ENCODE assay signal across 22 cellular contexts in genomic region chr1:89580036-89580435, GRCh38. TPM values are rescaled to one million over a fixed set of nuclear protein-coding genes. Genes with fewer than 3 reads are reported as not detected.
A peak's percentile ranks its signal among the peaks of the same experiment; 100 is the strongest.
DNase-seq lines count a peak whose midpoint lies in the region; ATAC-seq and TF ChIP-seq lines count a peak whose summit lies in the region.
"Had no signal": no experiment of that assay in that cellular context is flagged by ENCODE, and none has a peak within 500 bp of the region (broad histone marks: within the 10 kb centered on the region; RNA-seq: fewer than 3 reads in every experiment).

No MANE protein-coding gene starts in this region.

- no peaks in the 10 kb centered on the region for H3K27me3 ChIP-seq in CD4-positive, alpha-beta T cell (ENCODE audit: control insufficient read depth, insufficient read depth, low read length)
- no peaks in the 10 kb centered on the region for H3K27me3 ChIP-seq in body of pancreas
- H3K27me3 ChIP-seq: BE2C, BLaER1 had no signal

- CTCF ChIA-PET in activated CD4-positive, alpha-beta T cell treated with anti-CD3 and anti-CD28 coated beads, Interleukin-2, amount 10 ng/mL, durations not matched to agents 7 days and 5 days (lab: Charles Lee): interaction anchor here (0.8 to 1.6 kb wide), 6 partner anchors 13 to 596 kb away, joined by 3 to 5 read pairs (median 4); no protein-coding TSS in a partner anchor
- CTCF ChIA-PET in CD4-positive, alpha-beta T cell (lab: Charles Lee): interaction anchor here (0.7 to 1.6 kb wide), 4 partner anchors 10 to 183 kb away, joined by 3 to 4 read pairs (median 3); no protein-coding TSS in a partner anchor

- TF ChIP-seq CTCF in CD4-positive, alpha-beta T cell (IDR thresholded peaks at IDR 0.05): no peak
- TF ChIP-seq CTCF in body of pancreas (IDR thresholded peaks at IDR 0.05): no peak

- no peaks in the 10 kb centered on the region for H3K27me3 Mint-ChIP-seq in activated CD4-positive, alpha-beta T cell treated with anti-CD3 and anti-CD28 coated beads, Interleukin-2, amount 10 ng/mL, durations not matched to agents 7 days and 5 days
- H3K27me3 Mint-ChIP-seq in CD4-positive, alpha-beta T cell: no peaks in the 10 kb centered on the region
- H3K27me3 Mint-ChIP-seq: CD4-positive, CD25-positive, alpha-beta regulatory T cell had no signal

- no peak for TF ChIP-seq POLR2A in body of pancreas (IDR thresholded peaks at IDR 0.05)

- POLR2A ChIA-PET in activated CD4-positive, alpha-beta T cell treated with anti-CD3 and anti-CD28 coated beads, Interleukin-2, amount 10 ng/mL, durations not matched to agents 7 days and 5 days (lab: Charles Lee): no interaction called here
- POLR2A ChIA-PET in CD4-positive, alpha-beta T cell (lab: Charles Lee): interaction anchor here (1.0 to 10.8 kb wide), 4 partner anchors 29 to 183 kb away, joined by 3 to 101 read pairs (median 12); no protein-coding TSS in a partner anchor

- intact Hi-C loops in CD4-positive, alpha-beta T cell (cut with DNase I, micrococcal nuclease): loop anchor here in 1 of 2 experiments (2.0 kb wide), 1 partner anchor 183 kb away; no protein-coding TSS in a partner anchor
- intact Hi-C loops in body of pancreas (cut with DNase I): no loop called here

- no peak for ATAC-seq in CD4-positive, alpha-beta T cell (ENCODE audit: poor library complexity)
- peak; percentile 88 for ATAC-seq in body of pancreas
- no peak for ATAC-seq in HG02623 (IDR thresholded peaks at IDR 0.05; ENCODE audit: unreplicated experiment)
- ATAC-seq: CD8-positive, alpha-beta T cell; GM12878 had no signal

- peaks cover 61% of the 10 kb centered on the region for H3K36me3 Mint-ChIP-seq in activated CD4-positive, alpha-beta T cell treated with anti-CD3 and anti-CD28 coated beads, Interleukin-2, amount 10 ng/mL, durations not matched to agents 7 days and 5 days (ENCODE audit: low read depth)
- H3K36me3 Mint-ChIP-seq in CD4-positive, alpha-beta T cell (ENCODE audit: low read depth): peaks cover 78% of the 10 kb centered on the region

- no peak overlapping the region for H3K4me3 Mint-ChIP-seq in activated CD4-positive, alpha-beta T cell treated with anti-CD3 and anti-CD28 coated beads, Interleukin-2, amount 10 ng/mL, durations not matched to agents 7 days and 5 days
- no peak overlapping the region for H3K4me3 Mint-ChIP-seq in CD4-positive, alpha-beta T cell
- H3K4me3 Mint-ChIP-seq: CD14-positive monocyte; CD4-positive, CD25-positive, alpha-beta regulatory T cell; CD8-positive, alpha-beta T cell had no signal

- no peak overlapping the region for H3K4me3 ChIP-seq in body of pancreas
- H3K4me3 ChIP-seq: BLaER1, GM12878 had no signal

- H3K27ac ChIP-seq in CD4-positive, alpha-beta T cell (ENCODE audit: low read depth, low read length): no peak overlapping the region
- H3K27ac ChIP-seq in body of pancreas: peak overlapping the region in 3 of 4 donors; percentile 57 to 71 (median 58)
- H3K27ac ChIP-seq: BLaER1 had no signal

- no peaks in the 10 kb centered on the region for H3K9me3 ChIP-seq in CD4-positive, alpha-beta T cell (ENCODE audit: control insufficient read depth, low read length)
- no peaks in the 10 kb centered on the region for H3K9me3 ChIP-seq in body of pancreas
- H3K9me3 ChIP-seq: BE2C, BLaER1, Caco-2 had no signal

- DNase-seq in activated CD4-positive, alpha-beta T cell treated with anti-CD3 and anti-CD28 coated beads, Interleukin-2, amount 10 ng/mL, durations not matched to agents 7 days and 5 days: no peak
- DNase-seq in activated CD4-positive, alpha-beta T cell treated with anti-CD3 and anti-CD28 coated beads for 4 hours: no peak
- DNase-seq in CD4-positive, alpha-beta T cell: no peak
- peak in 1 of 4 donors; percentile 41 for DNase-seq in body of pancreas
- no peak for DNase-seq in DMS153 (lab: John Stamatoyannopoulos, UW)
- DNase-seq: 8988T; ACHN; BE2C; C1 segment of cervical spinal cord; Caco-2; Calu3; CD4-positive, CD25-positive, alpha-beta regulatory T cell; CD8-positive, alpha-beta T cell; DMS53; DMS79; DND-41; EL; GDM1 had no signal

- peaks cover 24% of the 10 kb centered on the region for H3K4me1 Mint-ChIP-seq in activated CD4-positive, alpha-beta T cell treated with anti-CD3 and anti-CD28 coated beads, Interleukin-2, amount 10 ng/mL, durations not matched to agents 7 days and 5 days
- H3K4me1 Mint-ChIP-seq in CD4-positive, alpha-beta T cell (ENCODE audit: low read depth): peaks cover 24% of the 10 kb centered on the region
- H3K4me1 Mint-ChIP-seq: CD14-positive monocyte had no signal

- peaks cover 0 to 5% of the 10 kb centered on the region in 2 donors for H3K36me3 ChIP-seq in body of pancreas (replicated peaks in 1 of 2; ENCODE audit: insufficient read depth in 1 of 2, low read depth in 2 of 2)
- H3K36me3 ChIP-seq: BE2C had no signal

- peak overlapping the region; percentile 11 for H3K27ac Mint-ChIP-seq in activated CD4-positive, alpha-beta T cell treated with anti-CD3 and anti-CD28 coated beads, Interleukin-2, amount 10 ng/mL, durations not matched to agents 7 days and 5 days
- peak overlapping the region; percentile 47 for H3K27ac Mint-ChIP-seq in CD4-positive, alpha-beta T cell

- 25 to 33% methylated on average over 7 of the region's 7 CpGs for whole genome bisulfite sequencing in body of pancreas, 2 donors

- no peaks in the 10 kb centered on the region for H3K9me3 Mint-ChIP-seq in activated CD4-positive, alpha-beta T cell treated with anti-CD3 and anti-CD28 coated beads, Interleukin-2, amount 10 ng/mL, durations not matched to agents 7 days and 5 days
- H3K9me3 Mint-ChIP-seq in CD4-positive, alpha-beta T cell: no peaks in the 10 kb centered on the region
- H3K9me3 Mint-ChIP-seq: CD14-positive monocyte; CD4-positive, CD25-positive, alpha-beta regulatory T cell; CD8-positive, alpha-beta T cell had no signal

- H3K4me1 ChIP-seq in body of pancreas: peaks cover 18% of the 10 kb centered on the region
- H3K4me1 ChIP-seq: BE2C, BLaER1, Caco-2 had no signal

RNA-seq across cellular contexts. Expression of gene LRRC8C, which starts 52.9 kb away (rescaled TPM):
- 10 to 100 TPM; 45.0 to 55.2 TPM for total RNA-seq in activated CD4-positive, alpha-beta T cell treated with anti-CD3 and anti-CD28 coated beads, Interleukin-2, amount 10 ng/mL, durations not matched to agents 7 days and 5 days
- 10 to 100 TPM; 28.4 to 30.2 TPM for total RNA-seq in CD4-positive, alpha-beta T cell
- total RNA-seq in body of pancreas: 1 to 10 TPM; 3.4 to 4.6 TPM

RNA-seq across cellular contexts. Expression of gene LRRC8B, which starts 55.4 kb away (rescaled TPM):
- 10 to 100 TPM; 21.2 to 22.1 TPM for total RNA-seq in activated CD4-positive, alpha-beta T cell treated with anti-CD3 and anti-CD28 coated beads, Interleukin-2, amount 10 ng/mL, durations not matched to agents 7 days and 5 days
- 10 to 100 TPM; 15.4 to 16.8 TPM for total RNA-seq in CD4-positive, alpha-beta T cell
- 10 to 100 TPM in 1 of 2 donors, 1 to 10 TPM in 1; 6.0 to 23.4 TPM for total RNA-seq in body of pancreas

Comparison
In these comparisons a context has a peak if more than half of its experiments do, and no peak if none do; other contexts are left out.
1. RNA of gene LRRC8C, which starts 52.9 kb away (total RNA-seq): 45.0 to 55.2 TPM in activated CD4-positive, alpha-beta T cell treated with anti-CD3 and anti-CD28 coated beads, Interleukin-2, amount 10 ng/mL, durations not matched to agents 7 days and 5 days and 28.4 to 30.2 TPM in CD4-positive, alpha-beta T cell; 3.4 to 4.6 TPM in body of pancreas; every median in the first group is over 4 times any median in the second.